Comparison of ENCODE assay signal across 8 cellular contexts in the genomic region with DNA sequence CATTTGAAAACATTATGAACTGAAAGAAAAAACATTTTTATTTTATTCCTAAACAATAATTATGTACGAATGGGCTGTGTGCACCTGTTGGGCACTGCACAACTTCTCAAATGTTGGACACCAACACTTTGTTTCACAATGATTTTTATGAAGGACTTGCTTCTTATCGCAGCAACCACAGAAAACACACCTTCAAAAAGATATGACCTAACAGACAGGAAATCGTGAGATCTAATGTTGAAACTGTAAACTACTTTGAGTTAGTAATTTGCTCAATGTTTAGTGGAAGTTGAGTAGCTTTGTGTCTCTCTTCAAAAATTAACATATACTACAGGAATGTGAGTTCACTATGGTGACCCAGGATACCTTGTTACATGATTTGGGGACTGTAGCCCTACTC.
"Had no signal": no experiment of that assay in that cellular context is flagged by ENCODE, and none has a peak within 500 bp of the region (broad histone marks: within the 10 kb centered on the region; RNA-seq: fewer than 3 reads in every experiment).

No MANE protein-coding gene starts in this region.

- DNase-seq: IMR-90, Karpas-422, KBM-7, KG1 had no signal

- H3K4me2 ChIP-seq: KMS-11 had no signal

- H3K4me3 ChIP-seq: K562 had no signal

- ATAC-seq: HepG2 had no signal

- H3K9ac ChIP-seq: KMS-11 had no signal

- FAIRE-seq: HepG2, HTR-8/SVneo, K562 had no signal
